27 cellular contexts compared by ENCODE assay signal in the genomic region with DNA sequence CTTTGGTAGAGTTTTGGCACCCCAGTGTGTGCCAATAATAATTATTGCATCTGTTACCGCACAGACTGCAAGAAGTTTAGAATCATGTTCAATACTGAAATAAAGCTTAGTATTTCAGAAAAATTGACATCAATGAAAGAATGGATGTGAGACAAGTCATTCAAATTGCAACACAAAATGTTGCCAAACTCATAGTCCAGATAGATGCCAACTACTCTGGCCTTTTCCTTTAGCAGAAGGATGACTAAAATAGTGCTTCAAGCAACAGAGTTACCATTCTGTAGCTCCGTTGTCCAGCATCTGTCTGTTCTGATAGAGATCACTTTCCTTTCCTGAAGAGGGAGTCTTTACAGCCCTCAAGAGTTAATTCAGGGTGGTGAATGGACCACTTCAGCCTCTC.
"Had no signal": no experiment of that assay in that cellular context is flagged by ENCODE, and none has a peak within 500 bp of the region (broad histone marks: within the 10 kb centered on the region; RNA-seq: fewer than 3 reads in every experiment).

No MANE protein-coding gene starts in this region.

- H3K4me1 ChIP-seq: body of pancreas, pancreas, prostate gland, tibial artery had no signal

- DNase-seq: activated CD4-positive, alpha-beta T cell treated with anti-CD3 and anti-CD28 coated beads for 1 hour; activated CD4-positive, alpha-beta T cell treated with anti-CD3 and anti-CD28 coated beads, Interleukin-2, amount 50 U/mL, for 1 hour; activated CD8-positive, alpha-beta T cell treated with anti-CD3 and anti-CD28 coated beads for 36 hours; activated naive CD8-positive, alpha-beta T cell treated with anti-CD3 and anti-CD28 coated beads, Interleukin-2, amount 50 U/mL, for 24 hours; activated T-cell treated with anti-CD3 and anti-CD28 coated beads, Interleukin-2, amount 50 U/mL, for 4 hours; anterior cingulate cortex; body of pancreas; dermis blood vessel endothelial cell; effector CD4-positive, alpha-beta T cell; head of caudate nucleus; hippocampal formation; kidney; left colon; naive thymus-derived CD4-positive, alpha-beta T cell; nucleus accumbens; pancreas; retina; small intestine; stimulated activated CD4-positive, alpha-beta T cell treated with anti-CD3 and anti-CD28 coated beads, Interleukin-4, amount 100 ng/mL, for 24 hours; stimulated activated naive CD8-positive, alpha-beta T cell treated with anti-CD3 and anti-CD28 coated beads, Interleukin-15, amount 100 ng/mL, for 72 hours; T-helper 2 cell; tibial artery had no signal

- ATAC-seq: activated CD8-positive, alpha-beta T cell treated with anti-CD3 and anti-CD28 coated beads for 36 hours; activated naive CD8-positive, alpha-beta T cell treated with anti-CD3 and anti-CD28 coated beads, Interleukin-2, amount 50 U/mL, for 24 hours; activated T-cell treated with anti-CD3 and anti-CD28 coated beads, Interleukin-2, amount 50 U/mL, for 4 hours; activated T-helper 17 cell treated with anti-CD3 and anti-CD28 coated beads, Interleukin-2, amount 50 U/mL, for 72 hours; body of pancreas; gastroesophageal sphincter; left colon; naive thymus-derived CD4-positive, alpha-beta T cell; pancreas; sciatic nerve; stimulated activated naive CD8-positive, alpha-beta T cell treated with anti-CD3 and anti-CD28 coated beads, Interleukin-15, amount 100 ng/mL, for 72 hours had no signal

- H3K9me3 ChIP-seq: body of pancreas, esophagus muscularis mucosa, gastroesophageal sphincter, pancreas, prostate gland, tibial artery had no signal

- H3K4me3 ChIP-seq: body of pancreas, esophagus muscularis mucosa, gastroesophageal sphincter, pancreas, prostate gland, tibial artery had no signal

- H3K27ac ChIP-seq: body of pancreas, esophagus muscularis mucosa, gastroesophageal sphincter, pancreas, prostate gland, tibial artery had no signal

- H3K27me3 ChIP-seq: body of pancreas, esophagus muscularis mucosa, gastroesophageal sphincter, pancreas, tibial artery had no signal

- H3K36me3 ChIP-seq: esophagus muscularis mucosa, gastroesophageal sphincter, pancreas, prostate gland, tibial artery had no signal
